Comparison of ENCODE assay signal across 8 cellular contexts in genomic region chr15:67839929-67840746, GRCh38. TPM values are rescaled to one million over a fixed set of nuclear protein-coding genes. Genes with fewer than 3 reads are reported as not detected.
DNase-seq lines count a peak whose midpoint lies in the region; ATAC-seq and TF ChIP-seq lines count a peak whose summit lies in the region.

RNU6-1 (minus strand) TSS chr15:67840045.

- DNase-seq in BJ (ENCODE audit: low read depth), result peak; percentile 72
- peak; percentile 84 to 94 for DNase-seq in NCI-H526 (lab: John Stamatoyannopoulos, UW)
- peak; percentile 99 for DNase-seq in activated CD4-positive, alpha-beta T cell treated with anti-CD3 and anti-CD28 coated beads, Interleukin-2, amount 10 ng/mL, durations not matched to agents 24 days and 14 days
- DNase-seq in colonic mucosa, result peak; percentile 95
- peak; percentile 92 to 95 for DNase-seq in left colon
- DNase-seq in stimulated activated CD4-positive, alpha-beta T cell treated with anti-CD3 and anti-CD28 coated beads, Interleukin-1b, Interleukin-23, amount 100 ng/mL, for 4 hours (ENCODE audit: low read depth in 2 of 2), result peak; percentile 92 to 93

- intact Hi-C loops in activated CD4-positive, alpha-beta T cell treated with anti-CD3 and anti-CD28 coated beads, Interleukin-2, amount 10 ng/mL, durations not matched to agents 24 days and 14 days (cut with micrococcal nuclease), result loop anchor here (2.0 to 10.0 kb wide), 6 partner anchors 78 to 1135 kb away; partner anchors contain the start of genes C15orf61, MAP2K5, PIAS1 and SMAD6
- intact Hi-C loops in colonic mucosa (cut with DNase I), result loop anchor here (10.0 kb wide), 1 partner anchor 295 kb away; the partner anchor contains the start of gene MAP2K5
- intact Hi-C loops in left colon (cut with DNase I, micrococcal nuclease), result loop anchor here in 1 of 2 donors (5.0 kb wide), 1 partner anchor 383 kb away; no protein-coding TSS in a partner anchor

- H3K4me1 Mint-ChIP-seq in activated CD4-positive, alpha-beta T cell treated with anti-CD3 and anti-CD28 coated beads, Interleukin-2, amount 10 ng/mL, durations not matched to agents 24 days and 14 days, result peaks cover 27% of the 10 kb centered on the region

- CTCF ChIA-PET in BJ (lab: Yijun Ruan, JAX), result interaction anchor here (0.8 to 1.5 kb wide), 3 partner anchors 23 to 315 kb away, joined by 3 to 5 read pairs (median 4); no protein-coding TSS in a partner anchor

- H3K9me3 Mint-ChIP-seq in activated CD4-positive, alpha-beta T cell treated with anti-CD3 and anti-CD28 coated beads, Interleukin-2, amount 10 ng/mL, durations not matched to agents 24 days and 14 days, result no peaks in the 10 kb centered on the region

- ATAC-seq in GM19324 (IDR thresholded peaks at IDR 0.05; ENCODE audit: low FRiP score, unreplicated experiment), result peak; percentile 93
- ATAC-seq in HG03460 (IDR thresholded peaks at IDR 0.05; ENCODE audit: unreplicated experiment), result peak; percentile 67
- peak; percentile 88 for ATAC-seq in left colon

- peaks cover 3% of the 10 kb centered on the region for H3K36me3 Mint-ChIP-seq in activated CD4-positive, alpha-beta T cell treated with anti-CD3 and anti-CD28 coated beads, Interleukin-2, amount 10 ng/mL, durations not matched to agents 24 days and 14 days (ENCODE audit: low read depth)

- TF ChIP-seq CTCF in BJ (IDR thresholded peaks at IDR 0.05; ENCODE audit: insufficient read depth, low read depth, low read length) (no peak), colonic mucosa (IDR thresholded peaks at IDR 0.05) (no peak)

- peaks cover 35% of the 10 kb centered on the region for H3K27me3 Mint-ChIP-seq in activated CD4-positive, alpha-beta T cell treated with anti-CD3 and anti-CD28 coated beads, Interleukin-2, amount 10 ng/mL, durations not matched to agents 24 days and 14 days

- H3K4me1 ChIP-seq in colonic mucosa, result peaks cover 10% of the 10 kb centered on the region

- H3K27ac Mint-ChIP-seq in activated CD4-positive, alpha-beta T cell treated with anti-CD3 and anti-CD28 coated beads, Interleukin-2, amount 10 ng/mL, durations not matched to agents 24 days and 14 days, result peak within 1 kb of the TSS; percentile 98

- H3K36me3 ChIP-seq in BJ (ENCODE audit: control insufficient read depth, insufficient read depth, low read length), result no peaks in the 10 kb centered on the region
- H3K36me3 ChIP-seq in colonic mucosa, result no peaks in the 10 kb centered on the region

- H3K4me3 Mint-ChIP-seq in activated CD4-positive, alpha-beta T cell treated with anti-CD3 and anti-CD28 coated beads, Interleukin-2, amount 10 ng/mL, durations not matched to agents 24 days and 14 days, result peak within 1 kb of the TSS; percentile 95

- H3K9ac ChIP-seq in colonic mucosa (ENCODE audit: low read depth in 2 of 2, low read length in 2 of 2), result peak within 1 kb of the TSS; percentile 94 to 97

- peak within 1 kb of the TSS; percentile 67 for H3K4me3 ChIP-seq in BJ (ENCODE audit: low read depth, low read length)
- peak within 1 kb of the TSS; percentile 62 for H3K4me3 ChIP-seq in colonic mucosa

- no peaks in the 10 kb centered on the region for H3K9me3 ChIP-seq in colonic mucosa

- H3K27me3 ChIP-seq in BJ (ENCODE audit: control insufficient read depth, insufficient read depth, low read length) (peaks cover 17% of the 10 kb centered on the region), colonic mucosa (peaks cover 12% of the 10 kb centered on the region)

- H3K27ac ChIP-seq in colonic mucosa, result peak within 1 kb of the TSS; percentile 83

- POLR2A ChIA-PET in BJ (lab: Charles Lee), result interaction anchor here (0.7 kb wide), 3 partner anchors 27 to 384 kb away, joined by 3 to 10 read pairs (median 8); no protein-coding TSS in a partner anchor

RNA-seq across cellular contexts. Expression of gene RNU6-1, which starts in this region (rescaled TPM):
- not detected in 2 replicates for polyA plus RNA-seq in BJ (2011; rRNA removed)
- polyA minus RNA-seq in BJ (2011; rRNA and poly(A)+ RNA removed), result not detected in 2 replicates
- total RNA-seq in activated CD4-positive, alpha-beta T cell treated with anti-CD3 and anti-CD28 coated beads, Interleukin-2, amount 10 ng/mL, durations not matched to agents 24 days and 14 days, result not detected in 2 replicates
- total RNA-seq in colonic mucosa (not detected), left colon (not detected)

Comparison
In these comparisons a context has a peak if more than half of its experiments do, and no peak if none do; other contexts are left out.
1. Peak in every context shown above with its lines: DNase-seq, ATAC-seq, H3K4me3 ChIP-seq and H3K27ac ChIP-seq.
2. Peak in DNase-seq and H3K4me3 ChIP-seq in BJ; RNA of the gene not detected or under 1 TPM.
3. Peak in DNase-seq in activated CD4-positive, alpha-beta T cell treated with anti-CD3 and anti-CD28 coated beads, Interleukin-2, amount 10 ng/mL, durations not matched to agents 24 days and 14 days; RNA of the gene not detected or under 1 TPM.
4. Peak in DNase-seq, H3K4me3 ChIP-seq, H3K27ac ChIP-seq and H3K9ac ChIP-seq in colonic mucosa; RNA of the gene not detected or under 1 TPM.
5. Peak in DNase-seq and ATAC-seq in left colon; RNA of the gene not detected or under 1 TPM.